ENCODE assay signal across 26 cellular contexts in genomic region chr5:159377653-159378052, GRCh38. TPM values are rescaled to one million over a fixed set of nuclear protein-coding genes. Genes with fewer than 3 reads are reported as not detected.
DNase-seq lines count a peak whose midpoint lies in the region; ATAC-seq and TF ChIP-seq lines count a peak whose summit lies in the region.
"Had no signal": no experiment of that assay in that cellular context is flagged by ENCODE, and none has a peak within 500 bp of the region (broad histone marks: within the 10 kb centered on the region; RNA-seq: fewer than 3 reads in every experiment).

No MANE protein-coding gene starts in this region.

- peak; percentile 34 for ATAC-seq in left lung
- ATAC-seq in activated naive CD4-positive, alpha-beta T cell treated with anti-CD3 and anti-CD28 coated beads, Interleukin-2, amount 50 U/mL, for 72 hours = no peak
- ATAC-seq in GM18907 (IDR thresholded peaks at IDR 0.05; ENCODE audit: unreplicated experiment) = no peak
- ATAC-seq: GM12878 had no signal

- H3K9me3 ChIP-seq in left lung (peaks cover 0 to 44% of the 10 kb centered on the region in 2 donors), testis (no peaks in the 10 kb centered on the region)
- H3K9me3 ChIP-seq: BE2C had no signal

- peaks cover 24 to 44% of the 10 kb centered on the region in 2 donors for H3K9me3 Mint-ChIP-seq in activated naive CD4-positive, alpha-beta T cell treated with anti-CD3 and anti-CD28 coated beads, Interleukin-2, amount 50 U/mL, for 72 hours

- TF ChIP-seq CTCF in LNCaP clone FGC (IDR thresholded peaks at IDR 0.05; ENCODE audit: control insufficient read depth, extremely low read depth, insufficient read depth) = no peak
- no peak for TF ChIP-seq CTCF in VCaP (conservative IDR thresholded peaks at IDR 0.05)
- no peak for TF ChIP-seq CTCF in left lung (IDR thresholded peaks at IDR 0.05)
- no peak for TF ChIP-seq CTCF in testis (IDR thresholded peaks at IDR 0.05)

- H3K36me3 ChIP-seq in left lung = no peaks in the 10 kb centered on the region
- H3K36me3 ChIP-seq in testis (ENCODE audit: low read depth, missing control alignments) = no peaks in the 10 kb centered on the region
- H3K36me3 ChIP-seq: BE2C, BLaER1 had no signal

- no peak overlapping the region for H3K27ac Mint-ChIP-seq in activated naive CD4-positive, alpha-beta T cell treated with anti-CD3 and anti-CD28 coated beads, Interleukin-2, amount 50 U/mL, for 72 hours
- H3K27ac Mint-ChIP-seq: CD14-positive monocyte; CD4-positive, CD25-positive, alpha-beta regulatory T cell; CD8-positive, alpha-beta memory T cell had no signal

- no peak for TF ChIP-seq POLR2A in testis (IDR thresholded peaks at IDR 0.05)

- peaks cover 30 to 44% of the 10 kb centered on the region in 2 donors for H3K36me3 Mint-ChIP-seq in activated naive CD4-positive, alpha-beta T cell treated with anti-CD3 and anti-CD28 coated beads, Interleukin-2, amount 50 U/mL, for 72 hours
- H3K36me3 Mint-ChIP-seq: CD4-positive, CD25-positive, alpha-beta regulatory T cell had no signal

- no peaks in the 10 kb centered on the region for H3K4me1 ChIP-seq in left lung
- H3K4me1 ChIP-seq in testis = no peaks in the 10 kb centered on the region
- H3K4me1 ChIP-seq: BE2C, BLaER1 had no signal

- H3K27ac ChIP-seq in VCaP = peak overlapping the region; percentile 43
- H3K27ac ChIP-seq in left lung = no peak overlapping the region
- no peak overlapping the region for H3K27ac ChIP-seq in testis
- H3K27ac ChIP-seq: BLaER1 had no signal

- H3K4me3 ChIP-seq in LNCaP clone FGC (ENCODE audit: low read depth, low read length) (no peak overlapping the region), left lung (no peak overlapping the region), testis (no peak overlapping the region)
- H3K4me3 ChIP-seq: BLaER1, GM12878 had no signal

- H3K27me3 ChIP-seq in left lung (no peaks in the 10 kb centered on the region), testis (no peaks in the 10 kb centered on the region)
- H3K27me3 ChIP-seq: BLaER1 had no signal

- DNase-seq in LNCaP clone FGC (ENCODE audit: low read depth) = peak; percentile 79
- DNase-seq in left lung = no peak
- DNase-seq in activated naive CD4-positive, alpha-beta T cell treated with anti-CD3 and anti-CD28 coated beads, Interleukin-2, amount 50 U/mL, for 72 hours (ENCODE audit: low spot score in 2 of 2) = no peak
- no peak for DNase-seq in testis
- DNase-seq: 8988T; ACHN; BE2C; C1 segment of cervical spinal cord; CD4-positive, alpha-beta memory T cell; CD4-positive, CD25-positive, alpha-beta regulatory T cell; CD8-positive, alpha-beta memory T cell; COR-L47; DMS 273 treated with DMSO at 0.1 percent for 48 hours; DMS153; DMS53; DMS79; DND-41; EL; GDM1 had no signal

- intact Hi-C loops in left lung (cut with DNase I) = no loop called here
- intact Hi-C loops in testis (cut with DNase I; ENCODE audit: low total_unique reads) = no loop called here

RNA-seq across cellular contexts. Expression of gene IL12B, which starts 47.4 kb away (rescaled TPM):
- total RNA-seq in left lung = not detected
- under 1 TPM in 1 of 2 donors, not detected in 1; 0.08 TPM for total RNA-seq in activated naive CD4-positive, alpha-beta T cell treated with anti-CD3 and anti-CD28 coated beads, Interleukin-2, amount 50 U/mL, for 72 hours
- not detected for total RNA-seq in testis
- 0.15 TPM for polyA plus RNA-seq in testis (ENCODE audit: insufficient read depth, low read depth, low replicate concordance)
- total RNA-seq: A673; CD4-positive, alpha-beta memory T cell; CD4-positive, CD25-positive, alpha-beta regulatory T cell; CD8-positive, alpha-beta memory T cell; G401 had no signal
- polyA plus RNA-seq: CD14-positive monocyte; CD4-positive, alpha-beta memory T cell; CD4-positive, CD25-positive, alpha-beta regulatory T cell; CD8-positive, alpha-beta memory T cell had no signal
